In the genomic region with DNA sequence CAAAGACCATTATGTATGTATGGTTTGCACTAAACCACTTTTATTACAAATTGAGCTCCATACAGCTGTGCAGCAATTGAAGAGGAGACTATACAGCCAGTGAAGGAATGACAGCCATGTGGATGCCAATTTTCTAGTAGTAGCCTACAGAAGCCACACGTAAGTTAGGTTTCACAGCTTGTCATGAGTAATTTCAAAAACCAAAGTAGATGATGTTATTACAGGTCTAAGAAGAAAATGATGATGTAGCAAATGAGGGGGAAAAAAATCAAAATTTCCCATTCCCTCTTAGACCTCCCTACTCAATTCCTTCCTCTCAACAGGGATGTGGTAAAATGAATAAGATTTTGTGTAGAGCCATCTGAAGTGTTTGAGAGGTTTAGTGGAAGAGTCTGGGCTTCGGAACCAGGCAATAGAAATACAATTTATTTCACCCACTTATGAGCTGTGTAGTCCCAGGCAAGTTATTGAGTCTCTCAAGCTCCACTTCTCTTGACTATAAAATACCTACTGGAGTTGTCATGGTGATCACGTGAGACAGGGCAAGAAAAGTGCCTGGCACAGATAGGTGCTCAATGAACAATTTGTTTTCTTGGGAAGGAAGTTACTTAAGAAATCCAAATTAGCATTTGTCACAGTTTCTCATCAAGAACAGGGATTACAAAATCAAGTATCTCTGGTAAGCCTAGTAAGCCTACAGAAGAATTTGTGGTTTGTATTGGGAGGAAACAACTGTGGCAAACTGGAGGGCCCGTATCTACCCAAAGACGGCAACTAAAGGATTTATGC, we compare ENCODE assay signal across 18 cellular contexts. TPM values are rescaled to one million over a fixed set of nuclear protein-coding genes. Genes with fewer than 3 reads are reported as not detected.
DNase-seq lines count a peak whose midpoint lies in the region; ATAC-seq and TF ChIP-seq lines count a peak whose summit lies in the region.
"Had no signal": no experiment of that assay in that cellular context is flagged by ENCODE, and none has a peak within 500 bp of the region (broad histone marks: within the 10 kb centered on the region; RNA-seq: fewer than 3 reads in every experiment).

No MANE protein-coding gene starts in this region.

- no peaks in the 10 kb centered on the region for H3K36me3 ChIP-seq in BLaER1
- H3K36me3 ChIP-seq in OCI-LY7 (ENCODE audit: insufficient read depth, low read length), result no peaks in the 10 kb centered on the region
- H3K36me3 ChIP-seq in lower lobe of right lung, result no peaks in the 10 kb centered on the region
- no peaks in the 10 kb centered on the region for H3K36me3 ChIP-seq in SK-N-SH (replicated peaks in 1 of 2; ENCODE audit: control insufficient read depth in 1 of 2, insufficient read depth in 2 of 2, low read length in 1 of 2)
- no peaks in the 10 kb centered on the region for H3K36me3 ChIP-seq in ascending aorta
- H3K36me3 ChIP-seq: suprapubic skin had no signal

- ATAC-seq in lower lobe of right lung (peak; percentile 44 to 68), left colon (no peak), GM18870 (IDR thresholded peaks at IDR 0.05; ENCODE audit: unreplicated experiment) (no peak)
- ATAC-seq: naive thymus-derived CD4-positive, alpha-beta T cell; psoas muscle had no signal

- H3K9me3 Mint-ChIP-seq in IgD-negative memory B cell, result no peaks in the 10 kb centered on the region
- H3K9me3 Mint-ChIP-seq: naive thymus-derived CD4-positive, alpha-beta T cell had no signal

- peaks cover 2% of the 10 kb centered on the region for H3K27me3 Mint-ChIP-seq in IgD-negative memory B cell

- H3K9me2 ChIP-seq in OCI-LY7 (ENCODE audit: insufficient read depth, low read length), result no peaks in the 10 kb centered on the region
- H3K9me2 ChIP-seq in SK-N-SH, result no peaks in the 10 kb centered on the region

- peaks cover 28 to 47% (median 31%) of the 10 kb centered on the region in 3 donors for H3K4me1 Mint-ChIP-seq in IgD-negative memory B cell

- no peak overlapping the region for H3K9ac ChIP-seq in BLaER1
- H3K9ac ChIP-seq in SK-N-SH, result no peak overlapping the region

- H3K4me2 ChIP-seq in BLaER1 (peak overlapping the region; percentile 52), OCI-LY7 (ENCODE audit: low read length) (no peak overlapping the region), SK-N-SH (no peak overlapping the region)

- H3K27ac Mint-ChIP-seq in IgD-negative memory B cell, result peak overlapping the region in 2 of 3 donors; percentile 19 to 86

- peaks cover 76% of the 10 kb centered on the region for H3K4me1 ChIP-seq in BLaER1
- peaks cover 34% of the 10 kb centered on the region for H3K4me1 ChIP-seq in OCI-LY7 (ENCODE audit: insufficient read depth, low read length, poor library complexity, severe bottlenecking)
- H3K4me1 ChIP-seq in lower lobe of right lung, result peaks cover 46% of the 10 kb centered on the region
- no peaks in the 10 kb centered on the region for H3K4me1 ChIP-seq in SK-N-SH (ENCODE audit: control insufficient read depth in 1 of 2, insufficient read depth in 2 of 2, low read depth in 1 of 2, low read length in 1 of 2)
- H3K4me1 ChIP-seq in ascending aorta, result no peaks in the 10 kb centered on the region
- H3K4me1 ChIP-seq: psoas muscle had no signal

- H3K27me3 ChIP-seq in BLaER1, result no peaks in the 10 kb centered on the region
- H3K27me3 ChIP-seq in lower lobe of right lung (ENCODE audit: low read depth), result no peaks in the 10 kb centered on the region
- no peaks in the 10 kb centered on the region for H3K27me3 ChIP-seq in SK-N-SH (ENCODE audit: insufficient read depth)
- H3K27me3 ChIP-seq in ascending aorta, result no peaks in the 10 kb centered on the region
- H3K27me3 ChIP-seq: suprapubic skin had no signal

- H3F3A ChIP-seq in SK-N-SH (replicated peaks; ENCODE audit: insufficient read depth), result no peaks in the 10 kb centered on the region

- peaks cover 1% of the 10 kb centered on the region for H3K36me3 Mint-ChIP-seq in IgD-negative memory B cell

- POLR2A ChIA-PET in OCI-LY7 (lab: Charles Lee) (interaction anchor here (0.6 to 1.1 kb wide), 5 partner anchors 11 to 99 kb away, joined by 3 to 4 read pairs (median 3); no protein-coding TSS in a partner anchor), SK-N-SH (lab: Yijun Ruan, JAX) (no interaction called here)

- H3K9me3 ChIP-seq in BLaER1 (no peaks in the 10 kb centered on the region), OCI-LY7 (ENCODE audit: low read length) (no peaks in the 10 kb centered on the region), lower lobe of right lung (no peaks in the 10 kb centered on the region), SK-N-SH (no peaks in the 10 kb centered on the region), ascending aorta (no peaks in the 10 kb centered on the region)
- H3K9me3 ChIP-seq: psoas muscle, suprapubic skin had no signal

- CTCF ChIA-PET in OCI-LY7 (lab: Charles Lee; ENCODE audit: unreplicated experiment) (no interaction called here), SK-N-SH (lab: Yijun Ruan, JAX) (interaction anchor here (0.9 kb wide), 1 partner anchor 42 kb away, joined by 3 read pairs; no protein-coding TSS in a partner anchor)

- 31% methylated on average over 5 of the region's 5 CpGs for WGBS in SK-N-SH (ENCODE audit: low lambda C conversion rate)

- BruUV-seq in OCI-LY7 (replicated peaks; lab: Mats Ljungman, UMichigan), result no TSS peak

- DNase-seq in OCI-LY7 (ENCODE audit: low spot score) (no peak), lower lobe of right lung (no peak), left colon (no peak), SK-N-SH (no peak), ascending aorta (ENCODE audit: low spot score in 2 of 2) (no peak)
- DNase-seq: activated CD4-positive, alpha-beta T cell treated with anti-CD3 and anti-CD28 coated beads for 1 hour; Calu3; naive thymus-derived CD4-positive, alpha-beta T cell; NCI-H1092 treated with DMSO at 0.1 percent for 48 hours; psoas muscle; stimulated activated CD4-positive, alpha-beta T cell treated with anti-CD3 and anti-CD28 coated beads, Interleukin-15, amount 100 ng/mL, for 24 hours had no signal

- H3K79me2 ChIP-seq in OCI-LY7 (ENCODE audit: insufficient read depth, low read depth, low read length) (no peaks in the 10 kb centered on the region), SK-N-SH (ENCODE audit: insufficient read depth) (no peaks in the 10 kb centered on the region)

- TF ChIP-seq RAD21 in SK-N-SH (IDR thresholded peaks at IDR 0.05; ENCODE audit: low read length), result no peak

- no peak overlapping the region for H3K4me3 ChIP-seq in BLaER1
- H3K4me3 ChIP-seq in OCI-LY7 (ENCODE audit: low read depth, low read length, poor library complexity, severe bottlenecking), result no peak overlapping the region
- no peak overlapping the region for H3K4me3 ChIP-seq in lower lobe of right lung
- H3K4me3 ChIP-seq in SK-N-SH (ENCODE audit: low read depth in 2 of 2, low read length in 1 of 2), result no peak overlapping the region
- H3K4me3 ChIP-seq in ascending aorta, result no peak overlapping the region
- H3K4me3 ChIP-seq: psoas muscle, suprapubic skin had no signal

- H4K20me1 ChIP-seq in BLaER1, result no peaks in the 10 kb centered on the region
- no peaks in the 10 kb centered on the region for H4K20me1 ChIP-seq in OCI-LY7 (ENCODE audit: insufficient read depth, low read length)
- no peaks in the 10 kb centered on the region for H4K20me1 ChIP-seq in SK-N-SH (ENCODE audit: insufficient read depth)

- TF ChIP-seq CTCF in OCI-LY7 (conservative IDR thresholded peaks at IDR 0.05; ENCODE audit: low read length), result no peak
- TF ChIP-seq CTCF in lower lobe of right lung (IDR thresholded peaks at IDR 0.05), result no peak
- TF ChIP-seq CTCF in SK-N-SH (IDR thresholded peaks at IDR 0.05), result no peak
- no peak for TF ChIP-seq CTCF in ascending aorta (IDR thresholded peaks at IDR 0.05)

- no peak overlapping the region for H3K27ac ChIP-seq in BLaER1
- no peak overlapping the region for H3K27ac ChIP-seq in OCI-LY7 (ENCODE audit: low read depth, low read length, poor library complexity, severe bottlenecking)
- H3K27ac ChIP-seq in lower lobe of right lung, result peak overlapping the region; percentile 33
- no peak overlapping the region for H3K27ac ChIP-seq in SK-N-SH (ENCODE audit: low read depth in 2 of 2, low read length in 1 of 2)
- peak overlapping the region in 1 of 2 donors; percentile 6 for H3K27ac ChIP-seq in ascending aorta
- H3K27ac ChIP-seq: psoas muscle, suprapubic skin had no signal

- peak overlapping the region; percentile 29; the same call in 1 of the 2 replicates for H2AFZ ChIP-seq in OCI-LY7 (ENCODE audit: low read length)
- no peak overlapping the region for H2AFZ ChIP-seq in SK-N-SH (ENCODE audit: low read depth)

- intact Hi-C loops in OCI-LY7 (cut with micrococcal nuclease; ENCODE audit: unreplicated experiment) (no loop called here), lower lobe of right lung (cut with DNase I) (no loop called here), left colon (cut with DNase I, micrococcal nuclease) (no loop called here), ascending aorta (cut with DNase I) (no loop called here)

- TF ChIP-seq EP300 in SK-N-SH (IDR thresholded peaks at IDR 0.05; ENCODE audit: borderline replicate concordance in 1 of 2, low read depth in 1 of 2, low read length in 1 of 2), result no peak

- no peak overlapping the region for H3K4me3 Mint-ChIP-seq in IgD-negative memory B cell
- H3K4me3 Mint-ChIP-seq: naive thymus-derived CD4-positive, alpha-beta T cell had no signal

RNA-seq across cellular contexts. Expression of a gene that starts 37.3 kb away (rescaled TPM):
- polyA plus RNA-seq in IgD-negative memory B cell (17.5 TPM), SK-N-SH (2012; rRNA removed) (not detected in 2 replicates)
- total RNA-seq in OCI-LY7 (2014; rRNA removed; shearing (Covaris generic)), result 10.6 and 12.6 TPM in 2 replicates
- total RNA-seq in OCI-LY7 (2022) (5.7 and 9.8 TPM in 2 replicates), lower lobe of right lung (63.0 TPM), left colon (10 to 100 TPM; 13.5 to 24.1 TPM), ascending aorta (8.4 TPM)
- not detected in 2 replicates for polyA plus RNA-seq in SK-N-SH (2012; cell fraction: cytosol; rRNA removed)
- not detected in 2 replicates for polyA plus RNA-seq in SK-N-SH (2012; cell fraction: nucleus; rRNA removed)
- total RNA-seq: fibroblast of villous mesenchyme, HT1080, lung microvascular endothelial cell had no signal

Comparison
In these comparisons a context has a peak if more than half of its experiments do, and no peak if none do; other contexts are left out.
1. ATAC-seq: peak in lower lobe of right lung (2 of 2); none in left colon (single experiment) and GM18870 (single experiment).